In the genomic region with DNA sequence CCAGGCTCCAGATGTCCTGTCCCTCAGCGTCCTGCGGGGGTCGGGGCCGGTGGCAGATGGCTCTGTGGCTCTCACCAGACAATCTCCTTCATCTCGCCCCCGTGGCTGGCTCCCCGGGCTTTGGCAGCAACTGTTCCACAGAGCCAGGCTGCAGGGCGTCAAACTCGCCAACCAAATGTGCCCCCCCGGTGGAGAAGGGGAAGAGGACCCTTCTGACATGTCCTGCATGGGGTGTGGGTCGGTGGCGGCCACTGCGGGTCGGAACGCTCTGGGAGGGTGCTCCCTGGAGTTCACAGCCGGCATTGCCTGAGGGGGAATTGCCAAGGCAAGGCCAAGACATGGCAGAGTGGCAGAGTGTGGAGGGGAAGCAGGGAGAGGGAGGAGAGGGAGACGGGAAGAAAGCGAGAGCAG, we compare ENCODE assay signal across 1 cellular context.
TF ChIP-seq lines count a peak whose summit lies in the region.

No MANE protein-coding gene starts in this region.

TF ChIP-seq in HepG2, 621 proteins besides CTCF, POLR2A, EP300 and RAD21 (continued from another document):
- TF ChIP-seq, protein P1, sequence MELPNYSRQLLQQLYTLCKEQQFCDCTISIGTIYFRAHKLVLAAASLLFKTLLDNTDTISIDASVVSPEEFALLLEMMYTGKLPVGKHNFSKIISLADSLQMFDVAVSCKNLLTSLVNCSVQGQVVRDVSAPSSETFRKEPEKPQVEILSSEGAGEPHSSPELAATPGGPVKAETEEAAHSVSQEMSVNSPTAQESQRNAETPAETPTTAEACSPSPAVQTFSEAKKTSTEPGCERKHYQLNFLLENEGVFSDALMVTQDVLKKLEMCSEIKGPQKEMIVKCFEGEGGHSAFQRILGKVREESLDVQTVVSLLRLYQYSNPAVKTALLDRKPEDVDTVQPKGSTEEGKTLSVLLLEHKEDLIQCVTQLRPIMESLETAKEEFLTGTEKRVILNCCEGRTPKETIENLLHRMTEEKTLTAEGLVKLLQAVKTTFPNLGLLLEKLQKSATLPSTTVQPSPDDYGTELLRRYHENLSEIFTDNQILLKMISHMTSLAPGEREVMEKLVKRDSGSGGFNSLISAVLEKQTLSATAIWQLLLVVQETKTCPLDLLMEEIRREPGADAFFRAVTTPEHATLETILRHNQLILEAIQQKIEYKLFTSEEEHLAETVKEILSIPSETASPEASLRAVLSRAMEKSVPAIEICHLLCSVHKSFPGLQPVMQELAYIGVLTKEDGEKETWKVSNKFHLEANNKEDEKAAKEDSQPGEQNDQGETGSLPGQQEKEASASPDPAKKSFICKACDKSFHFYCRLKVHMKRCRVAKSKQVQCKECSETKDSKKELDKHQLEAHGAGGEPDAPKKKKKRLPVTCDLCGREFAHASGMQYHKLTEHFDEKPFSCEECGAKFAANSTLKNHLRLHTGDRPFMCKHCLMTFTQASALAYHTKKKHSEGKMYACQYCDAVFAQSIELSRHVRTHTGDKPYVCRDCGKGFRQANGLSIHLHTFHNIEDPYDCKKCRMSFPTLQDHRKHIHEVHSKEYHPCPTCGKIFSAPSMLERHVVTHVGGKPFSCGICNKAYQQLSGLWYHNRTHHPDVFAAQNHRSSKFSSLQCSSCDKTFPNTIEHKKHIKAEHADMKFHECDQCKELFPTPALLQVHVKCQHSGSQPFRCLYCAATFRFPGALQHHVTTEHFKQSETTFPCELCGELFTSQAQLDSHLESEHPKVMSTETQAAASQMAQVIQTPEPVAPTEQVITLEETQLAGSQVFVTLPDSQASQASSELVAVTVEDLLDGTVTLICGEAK (IDR thresholded peaks at IDR 0.05), result no peak
- TF ChIP-seq, protein P1 (CRISPR knock-in tag; IDR thresholded peaks at IDR 0.05), result no peak
- TF ChIP-seq ZNF558 (CRISPR knock-in tag; IDR thresholded peaks at IDR 0.05; ENCODE audit: borderline replicate concordance), result 0 out of 2 replicates have a peak, but pooled peaks have one; percentile 41
- TF ChIP-seq SOX6 (IDR thresholded peaks at IDR 0.05), result no peak
- no peak for TF ChIP-seq SOX6 (CRISPR knock-in tag; IDR thresholded peaks at IDR 0.05)
- peak; percentile 49 for TF ChIP-seq RBFOX2 (IDR thresholded peaks at IDR 0.05; ENCODE audit: low read depth, low read length)
- no peak for TF ChIP-seq ZNF775 (CRISPR knock-in tag; IDR thresholded peaks at IDR 0.05; ENCODE audit: borderline replicate concordance)
- TF ChIP-seq, protein P2, sequence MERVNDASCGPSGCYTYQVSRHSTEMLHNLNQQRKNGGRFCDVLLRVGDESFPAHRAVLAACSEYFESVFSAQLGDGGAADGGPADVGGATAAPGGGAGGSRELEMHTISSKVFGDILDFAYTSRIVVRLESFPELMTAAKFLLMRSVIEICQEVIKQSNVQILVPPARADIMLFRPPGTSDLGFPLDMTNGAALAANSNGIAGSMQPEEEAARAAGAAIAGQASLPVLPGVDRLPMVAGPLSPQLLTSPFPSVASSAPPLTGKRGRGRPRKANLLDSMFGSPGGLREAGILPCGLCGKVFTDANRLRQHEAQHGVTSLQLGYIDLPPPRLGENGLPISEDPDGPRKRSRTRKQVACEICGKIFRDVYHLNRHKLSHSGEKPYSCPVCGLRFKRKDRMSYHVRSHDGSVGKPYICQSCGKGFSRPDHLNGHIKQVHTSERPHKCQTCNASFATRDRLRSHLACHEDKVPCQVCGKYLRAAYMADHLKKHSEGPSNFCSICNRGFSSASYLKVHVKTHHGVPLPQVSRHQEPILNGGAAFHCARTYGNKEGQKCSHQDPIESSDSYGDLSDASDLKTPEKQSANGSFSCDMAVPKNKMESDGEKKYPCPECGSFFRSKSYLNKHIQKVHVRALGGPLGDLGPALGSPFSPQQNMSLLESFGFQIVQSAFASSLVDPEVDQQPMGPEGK (CRISPR knock-in tag; IDR thresholded peaks at IDR 0.05), result 0 out of 2 replicates have a peak, but pooled peaks have one; percentile 23
- TF ChIP-seq ZBTB33 (CRISPR knock-in tag; IDR thresholded peaks at IDR 0.05), result peak; percentile 92
- no peak for TF ChIP-seq SIN3B (IDR thresholded peaks at IDR 0.05; ENCODE audit: low read length)
- no peak for TF ChIP-seq AHR (CRISPR knock-in tag; IDR thresholded peaks at IDR 0.05)
- TF ChIP-seq HIVEP1 (CRISPR knock-in tag; IDR thresholded peaks at IDR 0.05), result no peak
- TF ChIP-seq, protein P3, sequence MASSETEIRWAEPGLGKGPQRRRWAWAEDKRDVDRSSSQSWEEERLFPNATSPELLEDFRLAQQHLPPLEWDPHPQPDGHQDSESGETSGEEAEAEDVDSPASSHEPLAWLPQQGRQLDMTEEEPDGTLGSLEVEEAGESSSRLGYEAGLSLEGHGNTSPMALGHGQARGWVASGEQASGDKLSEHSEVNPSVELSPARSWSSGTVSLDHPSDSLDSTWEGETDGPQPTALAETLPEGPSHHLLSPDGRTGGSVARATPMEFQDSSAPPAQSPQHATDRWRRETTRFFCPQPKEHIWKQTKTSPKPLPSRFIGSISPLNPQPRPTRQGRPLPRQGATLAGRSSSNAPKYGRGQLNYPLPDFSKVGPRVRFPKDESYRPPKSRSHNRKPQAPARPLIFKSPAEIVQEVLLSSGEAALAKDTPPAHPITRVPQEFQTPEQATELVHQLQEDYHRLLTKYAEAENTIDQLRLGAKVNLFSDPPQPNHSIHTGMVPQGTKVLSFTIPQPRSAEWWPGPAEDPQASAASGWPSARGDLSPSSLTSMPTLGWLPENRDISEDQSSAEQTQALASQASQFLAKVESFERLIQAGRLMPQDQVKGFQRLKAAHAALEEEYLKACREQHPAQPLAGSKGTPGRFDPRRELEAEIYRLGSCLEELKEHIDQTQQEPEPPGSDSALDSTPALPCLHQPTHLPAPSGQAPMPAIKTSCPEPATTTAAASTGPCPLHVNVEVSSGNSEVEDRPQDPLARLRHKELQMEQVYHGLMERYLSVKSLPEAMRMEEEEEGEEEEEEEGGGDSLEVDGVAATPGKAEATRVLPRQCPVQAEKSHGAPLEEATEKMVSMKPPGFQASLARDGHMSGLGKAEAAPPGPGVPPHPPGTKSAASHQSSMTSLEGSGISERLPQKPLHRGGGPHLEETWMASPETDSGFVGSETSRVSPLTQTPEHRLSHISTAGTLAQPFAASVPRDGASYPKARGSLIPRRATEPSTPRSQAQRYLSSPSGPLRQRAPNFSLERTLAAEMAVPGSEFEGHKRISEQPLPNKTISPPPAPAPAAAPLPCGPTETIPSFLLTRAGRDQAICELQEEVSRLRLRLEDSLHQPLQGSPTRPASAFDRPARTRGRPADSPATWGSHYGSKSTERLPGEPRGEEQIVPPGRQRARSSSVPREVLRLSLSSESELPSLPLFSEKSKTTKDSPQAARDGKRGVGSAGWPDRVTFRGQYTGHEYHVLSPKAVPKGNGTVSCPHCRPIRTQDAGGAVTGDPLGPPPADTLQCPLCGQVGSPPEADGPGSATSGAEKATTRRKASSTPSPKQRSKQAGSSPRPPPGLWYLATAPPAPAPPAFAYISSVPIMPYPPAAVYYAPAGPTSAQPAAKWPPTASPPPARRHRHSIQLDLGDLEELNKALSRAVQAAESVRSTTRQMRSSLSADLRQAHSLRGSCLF (CRISPR knock-in tag; IDR thresholded peaks at IDR 0.05; ENCODE audit: borderline replicate concordance), result no peak
- 0 out of 4 replicates have a peak, but pooled peaks of 1 of the 2 experiments have one; percentile 14 for TF ChIP-seq HMGXB4 (CRISPR knock-in tag; IDR thresholded peaks at IDR 0.05; ENCODE audit: borderline replicate concordance in 1 of 2, low read depth in 1 of 2)
- TF ChIP-seq MXD3 (CRISPR knock-in tag; IDR thresholded peaks at IDR 0.05), result no peak
